Comparison of ENCODE assay signal across 1 cellular context in genomic region chr18:11857177-11857887, GRCh38.
TF ChIP-seq lines count a peak whose summit lies in the region.

No MANE protein-coding gene starts in this region.

TF ChIP-seq in HepG2, 621 proteins besides CTCF, POLR2A, EP300 and RAD21 (continued from another document and continues in another):
- TF ChIP-seq ZNF83 (CRISPR knock-in tag; IDR thresholded peaks at IDR 0.05; ENCODE audit: borderline replicate concordance) = no peak
- TF ChIP-seq ZFP36L1 (CRISPR knock-in tag; IDR thresholded peaks at IDR 0.05) = peak; percentile 80; the same call in 1 of the 2 replicates
- no peak for TF ChIP-seq ESRRA (CRISPR knock-in tag; IDR thresholded peaks at IDR 0.05; ENCODE audit: low read depth)
- no peak for TF ChIP-seq BRCA1 (CRISPR knock-in tag; IDR thresholded peaks at IDR 0.05)
- peak; percentile 43; the same call in 1 of the 2 replicates for TF ChIP-seq HDAC2 (CRISPR knock-in tag; IDR thresholded peaks at IDR 0.05)
- TF ChIP-seq, protein P1, sequence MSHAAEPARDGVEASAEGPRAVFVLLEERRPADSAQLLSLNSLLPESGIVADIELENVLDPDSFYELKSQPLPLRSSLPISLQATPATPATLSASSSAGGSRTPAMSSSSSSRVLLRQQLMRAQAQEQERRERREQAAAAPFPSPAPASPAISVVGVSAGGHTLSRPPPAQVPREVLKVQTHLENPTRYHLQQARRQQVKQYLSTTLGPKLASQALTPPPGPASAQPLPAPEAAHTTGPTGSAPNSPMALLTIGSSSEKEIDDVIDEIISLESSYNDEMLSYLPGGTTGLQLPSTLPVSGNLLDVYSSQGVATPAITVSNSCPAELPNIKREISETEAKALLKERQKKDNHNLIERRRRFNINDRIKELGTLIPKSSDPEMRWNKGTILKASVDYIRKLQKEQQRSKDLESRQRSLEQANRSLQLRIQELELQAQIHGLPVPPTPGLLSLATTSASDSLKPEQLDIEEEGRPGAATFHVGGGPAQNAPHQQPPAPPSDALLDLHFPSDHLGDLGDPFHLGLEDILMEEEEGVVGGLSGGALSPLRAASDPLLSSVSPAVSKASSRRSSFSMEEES (CRISPR knock-in tag; IDR thresholded peaks at IDR 0.05) = peak; percentile 75
- 0 out of 2 replicates have a peak, but pooled peaks have one; percentile 6 for TF ChIP-seq ZNF652 (CRISPR knock-in tag; IDR thresholded peaks at IDR 0.05; ENCODE audit: borderline replicate concordance, low read depth)
- peak; percentile 81 for TF ChIP-seq PHF21A (CRISPR knock-in tag; IDR thresholded peaks at IDR 0.05)
- TF ChIP-seq ZNF574 (CRISPR knock-in tag; IDR thresholded peaks at IDR 0.05) = peak; percentile 40; the same call in 1 of the 2 replicates
- TF ChIP-seq ATF7 (IDR thresholded peaks at IDR 0.05) = no peak
- 0 out of 2 replicates have a peak, but pooled peaks have one; percentile 47 for TF ChIP-seq ATF7 (CRISPR knock-in tag; IDR thresholded peaks at IDR 0.05)
- TF ChIP-seq, protein P2, sequence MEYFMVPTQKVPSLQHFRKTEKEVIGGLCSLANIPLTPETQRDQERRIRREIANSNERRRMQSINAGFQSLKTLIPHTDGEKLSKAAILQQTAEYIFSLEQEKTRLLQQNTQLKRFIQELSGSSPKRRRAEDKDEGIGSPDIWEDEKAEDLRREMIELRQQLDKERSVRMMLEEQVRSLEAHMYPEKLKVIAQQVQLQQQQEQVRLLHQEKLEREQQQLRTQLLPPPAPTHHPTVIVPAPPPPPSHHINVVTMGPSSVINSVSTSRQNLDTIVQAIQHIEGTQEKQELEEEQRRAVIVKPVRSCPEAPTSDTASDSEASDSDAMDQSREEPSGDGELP (IDR thresholded peaks at IDR 0.05; ENCODE audit: borderline replicate concordance, low read depth) = peak; percentile 87; the same call in 1 of the 2 replicates
- TF ChIP-seq ZNF292 (CRISPR knock-in tag; IDR thresholded peaks at IDR 0.05; ENCODE audit: borderline replicate concordance, low read depth) = peak; percentile 71; the same call in 1 of the 2 replicates
- no peak for TF ChIP-seq KDM3A (CRISPR knock-in tag; IDR thresholded peaks at IDR 0.05; ENCODE audit: low read depth)
- peak; percentile 74 for TF ChIP-seq MAFF (IDR thresholded peaks at IDR 0.05; ENCODE audit: low read depth, low read length)
- no peak for TF ChIP-seq ZNF296 (CRISPR knock-in tag; conservative IDR thresholded peaks at IDR 0.05)
- peak; percentile 87; the same call in 1 of the 2 replicates for TF ChIP-seq ZSCAN9 (CRISPR knock-in tag; IDR thresholded peaks at IDR 0.05; ENCODE audit: borderline replicate concordance)
- TF ChIP-seq ZNF513 (CRISPR knock-in tag; conservative IDR thresholded peaks at IDR 0.05) = no peak
- no peak for TF ChIP-seq RFX3 (CRISPR knock-in tag; IDR thresholded peaks at IDR 0.05)
- peak; percentile 39 for TF ChIP-seq TEAD3 (CRISPR knock-in tag; optimal IDR thresholded peaks at IDR 0.05; ENCODE audit: borderline replicate concordance)
- TF ChIP-seq ZNF430 (CRISPR knock-in tag; IDR thresholded peaks at IDR 0.05) = peak; percentile 55; the same call in 1 of the 2 replicates
- TF ChIP-seq RXRB (CRISPR knock-in tag; IDR thresholded peaks at IDR 0.05; ENCODE audit: borderline replicate concordance) = peak; percentile 49; the same call in 1 of the 2 replicates
- TF ChIP-seq ZNF335 (CRISPR knock-in tag; IDR thresholded peaks at IDR 0.05) = no peak
- TF ChIP-seq ZFP41 (CRISPR knock-in tag; IDR thresholded peaks at IDR 0.05; ENCODE audit: borderline replicate concordance) = no peak
- TF ChIP-seq ZBTB21 (CRISPR knock-in tag; IDR thresholded peaks at IDR 0.05) = peak; percentile 98
- TF ChIP-seq CREB1 (IDR thresholded peaks at IDR 0.05) = peak; percentile 91
- TF ChIP-seq CREB1 (CRISPR knock-in tag; IDR thresholded peaks at IDR 0.05) = peak; percentile 80; the same call in 1 of the 2 replicates
- TF ChIP-seq RAD51 (IDR thresholded peaks at IDR 0.05; ENCODE audit: borderline replicate concordance) = peak; percentile 44; the same call in 1 of the 2 replicates
- peak; percentile 48; the same call in 1 of the 2 replicates for TF ChIP-seq DPF2 (CRISPR knock-in tag; IDR thresholded peaks at IDR 0.05; ENCODE audit: borderline replicate concordance, low read depth)
- TF ChIP-seq SALL1 (CRISPR knock-in tag; IDR thresholded peaks at IDR 0.05) = peak; percentile 72; the same call in 1 of the 2 replicates
- peak; percentile 44; the same call in 1 of the 2 replicates for TF ChIP-seq MIXL1 (CRISPR knock-in tag; IDR thresholded peaks at IDR 0.05)
- peak; percentile 71 for TF ChIP-seq CREM (IDR thresholded peaks at IDR 0.05)
- no peak for TF ChIP-seq CREM (CRISPR knock-in tag; IDR thresholded peaks at IDR 0.05)
- TF ChIP-seq, protein P3, sequence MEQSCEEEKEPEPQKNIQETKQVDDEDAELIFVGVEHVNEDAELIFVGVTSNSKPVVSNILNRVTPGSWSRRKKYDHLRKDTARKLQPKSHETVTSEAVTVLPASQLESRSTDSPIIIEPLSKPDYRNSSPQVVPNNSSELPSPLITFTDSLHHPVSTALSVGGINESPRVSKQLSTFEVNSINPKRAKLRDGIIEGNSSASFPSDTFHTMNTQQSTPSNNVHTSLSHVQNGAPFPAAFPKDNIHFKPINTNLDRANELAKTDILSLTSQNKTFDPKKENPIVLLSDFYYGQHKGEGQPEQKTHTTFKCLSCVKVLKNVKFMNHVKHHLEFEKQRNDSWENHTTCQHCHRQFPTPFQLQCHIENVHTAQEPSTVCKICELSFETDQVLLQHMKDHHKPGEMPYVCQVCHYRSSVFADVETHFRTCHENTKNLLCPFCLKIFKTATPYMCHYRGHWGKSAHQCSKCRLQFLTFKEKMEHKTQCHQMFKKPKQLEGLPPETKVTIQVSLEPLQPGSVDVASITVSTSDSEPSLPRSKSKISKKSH (CRISPR knock-in tag; IDR thresholded peaks at IDR 0.05; ENCODE audit: borderline replicate concordance) = no peak
- no peak for TF ChIP-seq ZNF225 (CRISPR knock-in tag; IDR thresholded peaks at IDR 0.05)
- TF ChIP-seq JUNB (CRISPR knock-in tag; IDR thresholded peaks at IDR 0.05; ENCODE audit: borderline replicate concordance) = 0 out of 2 replicates have a peak, but pooled peaks have one; percentile 45
- TF ChIP-seq NFIC (IDR thresholded peaks at IDR 0.05; ENCODE audit: low read length) = no peak
- TF ChIP-seq ZNF503 (CRISPR knock-in tag; IDR thresholded peaks at IDR 0.05) = peak; percentile 75; the same call in 1 of the 2 replicates
- TF ChIP-seq PHF5A (CRISPR knock-in tag; IDR thresholded peaks at IDR 0.05; ENCODE audit: low read depth, unreplicated experiment) = no peak
- 0 out of 2 replicates have a peak, but pooled peaks have one; percentile 29 for TF ChIP-seq BCL6 (CRISPR knock-in tag; IDR thresholded peaks at IDR 0.05)
- TF ChIP-seq HMG20A (CRISPR knock-in tag; IDR thresholded peaks at IDR 0.05; ENCODE audit: borderline replicate concordance) = 0 out of 2 replicates have a peak, but pooled peaks have one; percentile 56
- TF ChIP-seq ZNF234 (CRISPR knock-in tag; conservative IDR thresholded peaks at IDR 0.05) = no peak
- TF ChIP-seq BORCS8-MEF2B (CRISPR knock-in tag; IDR thresholded peaks at IDR 0.05) = no peak
- no peak for TF ChIP-seq HOXA9 (CRISPR knock-in tag; IDR thresholded peaks at IDR 0.05; ENCODE audit: borderline replicate concordance)
- TF ChIP-seq RELA (CRISPR knock-in tag; IDR thresholded peaks at IDR 0.05) = no peak
- TF ChIP-seq FOXM1 (CRISPR knock-in tag; IDR thresholded peaks at IDR 0.05) = no peak
- TF ChIP-seq ZNF20 (CRISPR knock-in tag; IDR thresholded peaks at IDR 0.05) = 0 out of 2 replicates have a peak, but pooled peaks have one; percentile 63
- TF ChIP-seq ERF (CRISPR knock-in tag; IDR thresholded peaks at IDR 0.05) = peak; percentile 43; the same call in 1 of the 2 replicates
- no peak for TF ChIP-seq ZNF256 (CRISPR knock-in tag; conservative IDR thresholded peaks at IDR 0.05)
- TF ChIP-seq ZNF605 (CRISPR knock-in tag; IDR thresholded peaks at IDR 0.05) = peak; percentile 86
- TF ChIP-seq SMAD9 (CRISPR knock-in tag; IDR thresholded peaks at IDR 0.05) = no peak
- no peak for TF ChIP-seq NRL (CRISPR knock-in tag; IDR thresholded peaks at IDR 0.05; ENCODE audit: borderline replicate concordance)
- TF ChIP-seq POGK (CRISPR knock-in tag; conservative IDR thresholded peaks at IDR 0.05) = no peak
- TF ChIP-seq PHF8 (CRISPR knock-in tag; IDR thresholded peaks at IDR 0.05) = peak; percentile 37; the same call in 1 of the 2 replicates
- TF ChIP-seq NR3C1 (CRISPR knock-in tag; IDR thresholded peaks at IDR 0.05) = no peak
- peak; percentile 38; the same call in 1 of the 2 replicates for TF ChIP-seq POGZ (CRISPR knock-in tag; IDR thresholded peaks at IDR 0.05)
- TF ChIP-seq, protein P4, sequence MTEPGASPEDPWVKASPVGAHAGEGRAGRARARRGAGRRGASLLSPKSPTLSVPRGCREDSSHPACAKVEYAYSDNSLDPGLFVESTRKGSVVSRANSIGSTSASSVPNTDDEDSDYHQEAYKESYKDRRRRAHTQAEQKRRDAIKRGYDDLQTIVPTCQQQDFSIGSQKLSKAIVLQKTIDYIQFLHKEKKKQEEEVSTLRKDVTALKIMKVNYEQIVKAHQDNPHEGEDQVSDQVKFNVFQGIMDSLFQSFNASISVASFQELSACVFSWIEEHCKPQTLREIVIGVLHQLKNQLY (CRISPR knock-in tag; IDR thresholded peaks at IDR 0.05) = peak; percentile 37; the same call in 1 of the 2 replicates
- no peak for TF ChIP-seq FOSL1 (CRISPR knock-in tag; IDR thresholded peaks at IDR 0.05; ENCODE audit: borderline replicate concordance)
- 0 out of 2 replicates have a peak, but pooled peaks have one; percentile 42 for TF ChIP-seq ZNF124 (CRISPR knock-in tag; IDR thresholded peaks at IDR 0.05)
- peak; percentile 59 for TF ChIP-seq NFYB (CRISPR knock-in tag; IDR thresholded peaks at IDR 0.05)
- 0 out of 2 replicates have a peak, but pooled peaks have one; percentile 27 for TF ChIP-seq ZBTB7B (CRISPR knock-in tag; IDR thresholded peaks at IDR 0.05)
- TF ChIP-seq MTF2 (CRISPR knock-in tag; IDR thresholded peaks at IDR 0.05; ENCODE audit: borderline replicate concordance) = no peak
- TF ChIP-seq DRAP1 (CRISPR knock-in tag; IDR thresholded peaks at IDR 0.05) = peak; percentile 68
- TF ChIP-seq HDAC6 (IDR thresholded peaks at IDR 0.05; ENCODE audit: low read depth, low read length) = no peak
